Comparison of ENCODE assay signal across 8 cellular contexts in genomic region chr4:43918377-43918776, GRCh38.
"Had no signal": no experiment of that assay in that cellular context is flagged by ENCODE, and none has a peak within 500 bp of the region (broad histone marks: within the 10 kb centered on the region; RNA-seq: fewer than 3 reads in every experiment).

No MANE protein-coding gene starts in this region.

- H3K4me3 ChIP-seq: GM12878 had no signal

- DNase-seq: GDM1, GF-D8 had no signal

- ATAC-seq: GM12878 had no signal

- FAIRE-seq: G401.6, GM12878, GM12891, GM12892, GM18507, GM19239 had no signal
